In genomic region chr2:25521126-25521525, GRCh38 we compare ENCODE assay signal across 16 cellular contexts.
"Had no signal": no experiment of that assay in that cellular context is flagged by ENCODE, and none has a peak within 500 bp of the region (broad histone marks: within the 10 kb centered on the region; RNA-seq: fewer than 3 reads in every experiment).

No MANE protein-coding gene starts in this region.

- DNase-seq: activated CD4-positive, CD25-positive, alpha-beta regulatory T cell treated with anti-CD3 and anti-CD28 coated beads, Interleukin-2, amount 50 U/mL, for 72 hours; activated CD8-positive, alpha-beta memory T cell treated with anti-CD3 and anti-CD28 coated beads for 24 hours; effector CD8-positive, alpha-beta T cell; foreskin keratinocyte; hippocampal formation; islet precursor cell; lower lobe of right lung; spleen; stimulated activated CD4-positive, alpha-beta T cell treated with anti-CD3 and anti-CD28 coated beads, Interleukin-4, amount 100 ng/mL, for 4 hours; stimulated activated naive CD4-positive, alpha-beta T cell; T-helper 17 cell had no signal

- H3K27ac Mint-ChIP-seq: activated naive CD8-positive, alpha-beta T cell; mesothelial cell of epicardium had no signal

- H3K9me3 ChIP-seq: lower lobe of right lung, spleen, tibial nerve had no signal

- H3K27ac ChIP-seq: lower lobe of right lung had no signal

- H3K9me3 Mint-ChIP-seq: dendritic cell treated with granulocyte-macrophage colony-stimulating factor and Interleukin-4, amounts not matched to agents 40 ng/mL and 50 ng/mL, for 4 days; mesothelial cell of epicardium; natural killer cell treated with Interleukin-12 subunit alpha and Interleukin-12 subunit beta and Interleukin-15 and Interleukin-18, amount 100 ng/mL, for 72 hours had no signal

- H3K36me3 ChIP-seq: lower lobe of right lung, spleen, tibial nerve had no signal

- H3K27me3 ChIP-seq: foreskin keratinocyte, spleen, tibial nerve had no signal

- H3K4me3 Mint-ChIP-seq: activated naive CD8-positive, alpha-beta T cell; dendritic cell treated with granulocyte-macrophage colony-stimulating factor and Interleukin-4, amounts not matched to agents 40 ng/mL and 50 ng/mL, for 4 days; mesothelial cell of epicardium had no signal

- H3K27me3 Mint-ChIP-seq: activated naive CD8-positive, alpha-beta T cell; dendritic cell treated with granulocyte-macrophage colony-stimulating factor and Interleukin-4, amounts not matched to agents 40 ng/mL and 50 ng/mL, for 4 days; natural killer cell treated with Interleukin-12 subunit alpha and Interleukin-12 subunit beta and Interleukin-15 and Interleukin-18, amount 100 ng/mL, for 72 hours; T-helper 17 cell had no signal

- H3K36me3 Mint-ChIP-seq: activated naive CD8-positive, alpha-beta T cell; natural killer cell treated with Interleukin-12 subunit alpha and Interleukin-12 subunit beta and Interleukin-15 and Interleukin-18, amount 100 ng/mL, for 72 hours had no signal
